ENCODE assay signal across 14 cellular contexts in the genomic region with DNA sequence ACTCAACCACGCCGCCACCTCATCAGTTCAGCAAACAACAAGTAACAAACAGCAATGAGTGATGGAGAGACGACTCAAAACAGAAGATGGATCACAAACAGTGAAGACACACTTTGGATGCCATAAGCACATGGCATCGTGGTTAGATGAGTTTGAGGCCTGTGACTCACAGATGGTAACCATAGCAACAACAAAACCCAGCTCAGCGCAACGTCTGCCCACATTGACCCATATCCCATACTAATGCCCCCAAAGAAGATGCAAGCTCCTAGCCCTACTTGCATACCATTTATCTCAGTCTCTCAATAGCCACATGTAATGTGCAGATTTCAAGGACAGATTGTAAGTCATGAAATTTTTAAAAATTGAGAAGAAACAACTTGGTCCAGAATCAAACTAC.
"Had no signal": no experiment of that assay in that cellular context is flagged by ENCODE, and none has a peak within 500 bp of the region (broad histone marks: within the 10 kb centered on the region; RNA-seq: fewer than 3 reads in every experiment).

No MANE protein-coding gene starts in this region.

- H3K4me1 ChIP-seq: lower lobe of right lung, tibial nerve had no signal

- H3K27ac ChIP-seq: dorsolateral prefrontal cortex, lower lobe of right lung, neutrophil, tibial nerve had no signal

- ATAC-seq: activated CD8-positive, alpha-beta memory T cell treated with anti-CD3 and anti-CD28 coated beads, Interleukin-2, amount 10 ng/mL, durations not matched to agents 7 days and 5 days; activated T-cell treated with anti-CD3 and anti-CD28 coated beads, Interleukin-2, amount 50 U/mL, for 4 hours; esophagus mucosa; lower lobe of right lung; naive thymus-derived CD8-positive, alpha-beta T cell had no signal

- DNase-seq: activated B cell treated with CpG ODN at 0.5 μM for 24 hours; activated CD4-positive, alpha-beta T cell treated with anti-CD3 and anti-CD28 coated beads, Interleukin-2, amount 10 ng/mL, durations not matched to agents 7 days and 5 days; activated CD8-positive, alpha-beta memory T cell treated with anti-CD3 and anti-CD28 coated beads, Interleukin-2, amount 10 ng/mL, durations not matched to agents 7 days and 5 days; activated gamma-delta T cell treated with Interleukin-2 at 50 U/mL for 16 hours; activated naive CD8-positive, alpha-beta T cell treated with anti-CD3 and anti-CD28 coated beads for 36 hours; activated T-cell treated with anti-CD3 and anti-CD28 coated beads, Interleukin-2, amount 50 U/mL, for 4 hours; dorsolateral prefrontal cortex; glutamatergic neuron; lower lobe of right lung; naive thymus-derived CD8-positive, alpha-beta T cell; retina had no signal

- H3K4me3 ChIP-seq: dorsolateral prefrontal cortex, lower lobe of right lung, tibial nerve had no signal

- H3K9me3 ChIP-seq: lower lobe of right lung, neutrophil had no signal

- H3K36me3 ChIP-seq: lower lobe of right lung, neutrophil, tibial nerve had no signal

- H3K27me3 ChIP-seq: dorsolateral prefrontal cortex, neutrophil, tibial nerve had no signal
